ENCODE assay signal across 24 cellular contexts in the genomic region with DNA sequence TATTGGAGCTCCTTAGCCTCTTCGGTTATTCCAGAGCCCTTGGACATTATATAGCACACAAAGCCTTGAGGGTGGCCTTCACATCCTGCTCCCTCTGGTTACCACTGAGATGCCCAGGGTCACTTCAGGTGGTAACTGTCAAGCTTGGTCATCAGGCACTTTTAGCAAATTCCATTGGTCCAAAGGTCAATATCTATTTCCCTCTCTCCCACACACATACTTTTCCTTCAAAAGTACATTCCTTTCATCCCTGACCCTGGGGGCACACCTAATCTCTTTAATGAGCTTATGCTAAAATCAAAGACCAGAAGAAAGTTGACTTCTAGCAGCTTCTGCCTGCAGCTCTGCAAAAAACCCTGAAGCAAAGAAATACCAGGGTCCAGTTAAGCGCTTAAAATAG.
DNase-seq lines count a peak whose midpoint lies in the region; ATAC-seq and TF ChIP-seq lines count a peak whose summit lies in the region.
"Had no signal": no experiment of that assay in that cellular context is flagged by ENCODE, and none has a peak within 500 bp of the region (broad histone marks: within the 10 kb centered on the region; RNA-seq: fewer than 3 reads in every experiment).

No MANE protein-coding gene starts in this region.

- H3K4me3 ChIP-seq in Caco-2 (ENCODE audit: low read depth, low read length) (no peak overlapping the region), hepatocyte (no peak overlapping the region), mesendoderm (ENCODE audit: low read length) (no peak overlapping the region), OCI-LY7 (ENCODE audit: low read depth, low read length, poor library complexity, severe bottlenecking) (no peak overlapping the region)
- H3K4me3 ChIP-seq: GM23248 had no signal

- H3K23ac ChIP-seq in mesendoderm (ENCODE audit: low read length): no peak overlapping the region

- H3K4me2 ChIP-seq in hepatocyte: no peak overlapping the region
- no peak overlapping the region for H3K4me2 ChIP-seq in mesendoderm (ENCODE audit: low read length)
- H3K4me2 ChIP-seq in OCI-LY7 (ENCODE audit: low read length): no peak overlapping the region
- H3K4me2 ChIP-seq: KMS-11 had no signal

- BruUV-seq in Caco-2 (replicated peaks; lab: Mats Ljungman, UMichigan) (no TSS peak), OCI-LY7 (replicated peaks; lab: Mats Ljungman, UMichigan) (no TSS peak)

- H3K36me3 Mint-ChIP-seq in Caco-2 (ENCODE audit: insufficient read depth, unreplicated experiment): peaks cover 40% of the 10 kb centered on the region
- H3K36me3 Mint-ChIP-seq: CD8-positive, alpha-beta T cell had no signal

- H3K79me2 ChIP-seq in hepatocyte: no peaks in the 10 kb centered on the region
- no peaks in the 10 kb centered on the region for H3K79me2 ChIP-seq in mesendoderm (ENCODE audit: control insufficient read depth, insufficient read depth, low read length)
- H3K79me2 ChIP-seq in OCI-LY7 (ENCODE audit: insufficient read depth, low read depth, low read length): no peaks in the 10 kb centered on the region

- H3K27ac Mint-ChIP-seq in Caco-2 (ENCODE audit: unreplicated experiment): peak overlapping the region; percentile 24
- H3K27ac Mint-ChIP-seq: CD8-positive, alpha-beta T cell; H9 had no signal

- no peak overlapping the region for H3K18ac ChIP-seq in mesendoderm (ENCODE audit: low read length)

- no peak overlapping the region for H2BK5ac ChIP-seq in mesendoderm (ENCODE audit: low read length)

- POLR2A ChIA-PET in Caco-2 (lab: Charles Lee): interaction anchor here (0.6 to 1.1 kb wide), 6 partner anchors 15 to 1790 kb away, joined by 3 to 7 read pairs (median 4); a partner anchor contains a TSS
- POLR2A ChIA-PET in OCI-LY7 (lab: Charles Lee): interaction anchor here (1.0 kb wide), 1 partner anchor 36 kb away, joined by 4 read pairs; no protein-coding TSS in a partner anchor

- CTCF ChIA-PET in Caco-2 (lab: Charles Lee) (interaction anchor here (0.8 kb wide), 1 partner anchor 166 kb away, joined by 3 read pairs; no protein-coding TSS in a partner anchor), OCI-LY7 (lab: Charles Lee; ENCODE audit: unreplicated experiment) (no interaction called here)

- no peak overlapping the region for H2AFZ ChIP-seq in hepatocyte
- H2AFZ ChIP-seq in OCI-LY7 (ENCODE audit: low read length): no peak overlapping the region
- H2AFZ ChIP-seq: GM23248 had no signal

- no peak overlapping the region for H3K27ac ChIP-seq in hepatocyte
- H3K27ac ChIP-seq in mesendoderm (ENCODE audit: low read depth, low read length): no peak overlapping the region
- no peak overlapping the region for H3K27ac ChIP-seq in OCI-LY7 (ENCODE audit: low read depth, low read length, poor library complexity, severe bottlenecking)
- H3K27ac ChIP-seq: GM23248, HL-60, KMS-11 had no signal

- H3K4me1 ChIP-seq in Caco-2 (peaks cover 48% of the 10 kb centered on the region), hepatocyte (ENCODE audit: insufficient read depth) (no peaks in the 10 kb centered on the region), mesendoderm (ENCODE audit: control insufficient read depth, low read depth, low read length) (peaks cover 3% of the 10 kb centered on the region), OCI-LY7 (ENCODE audit: insufficient read depth, low read length, poor library complexity, severe bottlenecking) (no peaks in the 10 kb centered on the region)

- H3K27me3 ChIP-seq in Caco-2 (replicated peaks; ENCODE audit: control insufficient read depth, insufficient read depth, low read length) (no peaks in the 10 kb centered on the region), hepatocyte (no peaks in the 10 kb centered on the region), mesendoderm (ENCODE audit: insufficient read depth, low read length, poor library complexity) (no peaks in the 10 kb centered on the region)

- H3K9me2 ChIP-seq in hepatocyte (replicated peaks; ENCODE audit: insufficient read depth) (no peaks in the 10 kb centered on the region), OCI-LY7 (ENCODE audit: insufficient read depth, low read length) (no peaks in the 10 kb centered on the region)

- peaks cover 59% of the 10 kb centered on the region for H3K4me1 Mint-ChIP-seq in Caco-2 (ENCODE audit: low read depth, unreplicated experiment)

- H2BK15ac ChIP-seq in mesendoderm (replicated peaks; ENCODE audit: low read depth): no peak overlapping the region

- no peak overlapping the region for H3K4ac ChIP-seq in mesendoderm (ENCODE audit: low read depth, low read length)

- H3K9me3 ChIP-seq in Caco-2 (peaks cover 4% of the 10 kb centered on the region; the same call in 1 of the 2 replicates), hepatocyte (ENCODE audit: low read depth) (no peaks in the 10 kb centered on the region), OCI-LY7 (ENCODE audit: low read length) (no peaks in the 10 kb centered on the region)

- no peaks in the 10 kb centered on the region for H3K36me3 ChIP-seq in Caco-2 (ENCODE audit: control insufficient read depth, insufficient read depth, low read length)
- H3K36me3 ChIP-seq in hepatocyte (replicated peaks; ENCODE audit: insufficient read depth, low read depth): no peaks in the 10 kb centered on the region
- H3K36me3 ChIP-seq in mesendoderm (ENCODE audit: control insufficient read depth, insufficient read depth, low read length): no peaks in the 10 kb centered on the region
- no peaks in the 10 kb centered on the region for H3K36me3 ChIP-seq in OCI-LY7 (ENCODE audit: insufficient read depth, low read length)

- H2BK120ac ChIP-seq in mesendoderm (ENCODE audit: low read depth, low read length): no peak overlapping the region

- no peak for TF ChIP-seq CTCF in Caco-2 (IDR thresholded peaks at IDR 0.05; ENCODE audit: insufficient read depth in 1 of 2, low read depth in 1 of 2, low read length in 1 of 2, severe bottlenecking in 1 of 2, unreplicated experiment in 1 of 2)
- TF ChIP-seq CTCF in hepatocyte (IDR thresholded peaks at IDR 0.05; ENCODE audit: poor library complexity): no peak
- no peak for TF ChIP-seq CTCF in OCI-LY7 (conservative IDR thresholded peaks at IDR 0.05; ENCODE audit: low read length)

- no peaks in the 10 kb centered on the region for H3K27me3 Mint-ChIP-seq in Caco-2 (ENCODE audit: insufficient read depth, unreplicated experiment)

- H3K9ac ChIP-seq in mesendoderm (ENCODE audit: low read length): no peak overlapping the region
- H3K9ac ChIP-seq: GM23248, KMS-11 had no signal

- H4K20me1 ChIP-seq in hepatocyte (ENCODE audit: insufficient read depth, poor library complexity, severe bottlenecking) (no peaks in the 10 kb centered on the region), OCI-LY7 (ENCODE audit: insufficient read depth, low read length) (no peaks in the 10 kb centered on the region)

- intact Hi-C loops in Caco-2 (cut with micrococcal nuclease; ENCODE audit: unreplicated experiment): loop anchor here (1.0 to 5.0 kb wide), 4 partner anchors 143 to 623 kb away; no protein-coding TSS in a partner anchor
- intact Hi-C loops in OCI-LY7 (cut with micrococcal nuclease; ENCODE audit: unreplicated experiment): no loop called here

- 67% methylated on average over 2 of the region's 2 CpGs for WGBS in hepatocyte (ENCODE audit: low lambda C conversion rate, missing lambda C conversion rate)
- WGBS in mesendoderm (ENCODE audit: extremely low coverage, insufficient coverage, low lambda C conversion rate): no CpG with 5 or more reads among the region's 2 CpGs

- DNase-seq in Caco-2: peak; percentile 84 to 90
- DNase-seq in HuH-7 (ENCODE audit: low spot score): peak; percentile 25
- DNase-seq in hepatocyte (ENCODE audit: low spot score): peak; percentile 5
- DNase-seq in mesendoderm: peak; percentile 77
- DNase-seq in OCI-LY7 (ENCODE audit: low spot score): no peak
- DNase-seq: 8988T; C1 segment of cervical spinal cord; Calu3; CD8-positive, alpha-beta T cell; DMS153; GM23248; H9; IMR-90; NCI-H1105; NCI-H146; NCI-H2029; NCI-H2227 treated with DMSO at 0.1 percent for 48 hours; NCI-H510A; NK-92 treated with Interleukin-12 subunit alpha and Interleukin-12 subunit beta, amount 100 ng/mL, for 24 hours; Right ventricle myocardium superior had no signal

- no peak overlapping the region for H3K56ac ChIP-seq in mesendoderm (ENCODE audit: low read length)

- H3K79me1 ChIP-seq in mesendoderm (ENCODE audit: low read length): no peaks in the 10 kb centered on the region

- H4K5ac ChIP-seq in mesendoderm (ENCODE audit: low read length): no peak overlapping the region

- no peak overlapping the region for H4K8ac ChIP-seq in mesendoderm (ENCODE audit: low read depth, low read length)

- peaks cover 11% of the 10 kb centered on the region for H3K9me3 Mint-ChIP-seq in Caco-2 (ENCODE audit: unreplicated experiment)
- H3K9me3 Mint-ChIP-seq: CD8-positive, alpha-beta T cell had no signal

- ATAC-seq in GM21528 (IDR thresholded peaks at IDR 0.05; ENCODE audit: low FRiP score, unreplicated experiment) (no peak), HG02885 (IDR thresholded peaks at IDR 0.05; ENCODE audit: poor library complexity, unreplicated experiment) (no peak)
- ATAC-seq: CD8-positive, alpha-beta T cell had no signal

- peak overlapping the region; percentile 14 for H3K4me3 Mint-ChIP-seq in Caco-2 (ENCODE audit: unreplicated experiment)
- H3K4me3 Mint-ChIP-seq: CD8-positive, alpha-beta T cell; H9 had no signal

- no peak overlapping the region for H2AK5ac ChIP-seq in mesendoderm (ENCODE audit: low read length)
